ENCODE assay signal across 21 cellular contexts in genomic region chr11:21346361-21346760, GRCh38.
DNase-seq lines count a peak whose midpoint lies in the region; ATAC-seq, FAIRE-seq and TF ChIP-seq lines count a peak whose summit lies in the region.
"Had no signal": no experiment of that assay in that cellular context is flagged by ENCODE, and none has a peak within 500 bp of the region (broad histone marks: within the 10 kb centered on the region; RNA-seq: fewer than 3 reads in every experiment).

No MANE protein-coding gene starts in this region.

- no peaks in the 10 kb centered on the region for H3K27me3 ChIP-seq in small intestine (ENCODE audit: control insufficient read depth in 2 of 2, insufficient read depth in 2 of 2, low read length in 2 of 2)

- CTCF ChIA-PET in WTC11 (lab: Charles Lee), result no interaction called here

- no peaks in the 10 kb centered on the region for H3K9me3 Mint-ChIP-seq in WTC11
- no peaks in the 10 kb centered on the region for H3K9me3 Mint-ChIP-seq in stimulated activated naive B cell treated with anti-CD40 and anti-IgM and Interleukin-4, amounts not matched to agents 10 μg/mL and 1 μg/mL and 100 μg/mL, for 72 hours

- POLR2A ChIA-PET in WTC11 (lab: Charles Lee), result no interaction called here

- no peaks in the 10 kb centered on the region for H3K4me1 ChIP-seq in small intestine (ENCODE audit: control insufficient read depth in 2 of 2, insufficient read depth in 1 of 2, low read depth in 1 of 2, low read length in 1 of 2)
- H3K4me1 ChIP-seq: Caco-2, HAP-1 had no signal

- no peaks in the 10 kb centered on the region for H3K9me3 ChIP-seq in small intestine (ENCODE audit: control insufficient read depth, low read depth)
- H3K9me3 ChIP-seq: Caco-2, HAP-1 had no signal

- no peak overlapping the region for H3K27ac Mint-ChIP-seq in WTC11
- no peak overlapping the region for H3K27ac Mint-ChIP-seq in stimulated activated naive B cell treated with anti-CD40 and anti-IgM and Interleukin-4, amounts not matched to agents 10 μg/mL and 1 μg/mL and 100 μg/mL, for 72 hours
- H3K27ac Mint-ChIP-seq: CD4-positive, alpha-beta memory T cell; HFFc6 had no signal

- H3K27ac ChIP-seq in small intestine (ENCODE audit: low read depth in 1 of 2, low read length in 1 of 2), result no peak overlapping the region

- no peaks in the 10 kb centered on the region for H3K36me3 Mint-ChIP-seq in WTC11
- H3K36me3 Mint-ChIP-seq in stimulated activated naive B cell treated with anti-CD40 and anti-IgM and Interleukin-4, amounts not matched to agents 10 μg/mL and 1 μg/mL and 100 μg/mL, for 72 hours, result no peaks in the 10 kb centered on the region
- H3K36me3 Mint-ChIP-seq: CD4-positive, alpha-beta memory T cell had no signal

- DNase-seq in WTC11 (ENCODE audit: low spot score) (no peak), frontal cortex (ENCODE audit: low spot score in 2 of 2) (no peak), small intestine (no peak), DMS 273 (lab: John Stamatoyannopoulos, UW; ENCODE audit: unreplicated experiment) (no peak), COLO668 (lab: John Stamatoyannopoulos, UW; ENCODE audit: unreplicated experiment) (no peak)
- DNase-seq in stimulated activated naive B cell treated with anti-CD40 and anti-IgM and Interleukin-4, amounts not matched to agents 10 μg/mL and 1 μg/mL and 100 μg/mL, for 72 hours, result no peak
- DNase-seq: 8988T; C1 segment of cervical spinal cord; Caco-2; CD4-positive, alpha-beta memory T cell; DMS 273 treated with DMSO at 0.1 percent for 48 hours; DMS79; EL; GF-D8; GOT3; HFFc6 had no signal

- no peaks in the 10 kb centered on the region for H3K36me3 ChIP-seq in small intestine (ENCODE audit: control insufficient read depth in 2 of 2, insufficient read depth in 2 of 2, low read length in 2 of 2)
- H3K36me3 ChIP-seq: HAP-1 had no signal

- TF ChIP-seq CTCF in WTC11 (IDR thresholded peaks at IDR 0.05), result no peak

- no peak overlapping the region for H3K4me3 Mint-ChIP-seq in WTC11
- no peak overlapping the region for H3K4me3 Mint-ChIP-seq in stimulated activated naive B cell treated with anti-CD40 and anti-IgM and Interleukin-4, amounts not matched to agents 10 μg/mL and 1 μg/mL and 100 μg/mL, for 72 hours
- H3K4me3 Mint-ChIP-seq: CD4-positive, alpha-beta memory T cell; HFFc6 had no signal

- H3K4me3 ChIP-seq in small intestine (ENCODE audit: low read depth in 1 of 2, low read length in 2 of 2), result no peak overlapping the region
- H3K4me3 ChIP-seq: HAP-1 had no signal

- H3K4me1 Mint-ChIP-seq in WTC11, result no peaks in the 10 kb centered on the region
- H3K4me1 Mint-ChIP-seq in stimulated activated naive B cell treated with anti-CD40 and anti-IgM and Interleukin-4, amounts not matched to agents 10 μg/mL and 1 μg/mL and 100 μg/mL, for 72 hours, result no peaks in the 10 kb centered on the region
- H3K4me1 Mint-ChIP-seq: CD4-positive, alpha-beta memory T cell had no signal

- no peak for ATAC-seq in WTC11
- ATAC-seq in stimulated activated naive B cell treated with anti-CD40 and anti-IgM and Interleukin-4, amounts not matched to agents 10 μg/mL and 1 μg/mL and 100 μg/mL, for 72 hours (replicated peaks), result no peak

- FAIRE-seq in G401.6 (lab: Jason Lieb, UNC) (peak; percentile 83), frontal cortex (lab: Jason Lieb, UNC) (peak; percentile 95), small intestine (lab: Jason Lieb, UNC) (peak; percentile 79)
- FAIRE-seq: GM12891, GM18507, H54 had no signal

- H3K27me3 Mint-ChIP-seq in WTC11 (ENCODE audit: low read depth), result no peaks in the 10 kb centered on the region
- no peaks in the 10 kb centered on the region for H3K27me3 Mint-ChIP-seq in stimulated activated naive B cell treated with anti-CD40 and anti-IgM and Interleukin-4, amounts not matched to agents 10 μg/mL and 1 μg/mL and 100 μg/mL, for 72 hours
- H3K27me3 Mint-ChIP-seq: CD4-positive, alpha-beta memory T cell had no signal

TF ChIP-seq in WTC11, 78 proteins besides CTCF, POLR2A, EP300 and RAD21:
- TF ChIP-seq HMGA2 (CRISPR knock-in tag; IDR thresholded peaks at IDR 0.05) (peak; percentile 93; the same call in 1 of the 2 replicates), ZNF671 (CRISPR knock-in tag; IDR thresholded peaks at IDR 0.05) (no peak), TCF7 (CRISPR knock-in tag; IDR thresholded peaks at IDR 0.05; ENCODE audit: low read depth) (no peak)
